Comparison of ENCODE assay signal across 21 cellular contexts in the genomic region with DNA sequence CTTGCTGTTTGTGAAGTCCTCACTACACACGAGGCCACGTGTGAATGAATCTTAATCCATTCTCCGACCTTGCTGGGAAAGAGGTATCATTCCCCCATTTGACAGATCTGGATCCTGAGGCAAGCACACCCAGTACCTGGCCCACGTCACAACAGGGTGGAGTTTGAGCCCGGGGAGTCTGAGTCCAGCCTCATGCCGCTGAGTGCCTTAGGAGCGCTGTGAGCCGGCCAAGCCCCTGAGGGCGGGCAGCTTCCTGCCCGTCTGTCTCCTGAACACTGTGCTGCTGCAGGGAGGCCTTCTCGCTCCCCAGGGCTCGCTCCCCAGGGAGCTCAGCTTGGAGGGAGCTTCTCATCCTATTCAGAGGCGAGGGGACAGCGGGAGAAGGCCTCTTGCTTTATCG. TPM values are rescaled to one million over a fixed set of nuclear protein-coding genes. Genes with fewer than 3 reads are reported as not detected.
A peak's percentile ranks its signal among the peaks of the same experiment; 100 is the strongest.
DNase-seq lines count a peak whose midpoint lies in the region; ATAC-seq and TF ChIP-seq lines count a peak whose summit lies in the region.
"Had no signal": no experiment of that assay in that cellular context is flagged by ENCODE, and none has a peak within 500 bp of the region (broad histone marks: within the 10 kb centered on the region; RNA-seq: fewer than 3 reads in every experiment).

No MANE protein-coding gene starts in this region.

- peaks cover 2% of the 10 kb centered on the region for H3K27me3 Mint-ChIP-seq in activated CD4-positive, alpha-beta T cell treated with anti-CD3 and anti-CD28 coated beads for 36 hours
- H3K27me3 Mint-ChIP-seq: activated CD4-positive, alpha-beta T cell treated with anti-CD3 and anti-CD28 coated beads, Interleukin-2, amount 10 ng/mL, durations not matched to agents 7 days and 5 days had no signal

- H3K4me3 ChIP-seq in thyroid gland (replicated peaks in 1 of 3) = no peak overlapping the region
- H3K4me3 ChIP-seq: mucosa of descending colon, stomach, uterus had no signal

- H3K27ac Mint-ChIP-seq in activated CD4-positive, alpha-beta T cell treated with anti-CD3 and anti-CD28 coated beads for 36 hours = no peak overlapping the region
- H3K27ac Mint-ChIP-seq: activated CD4-positive, alpha-beta T cell treated with anti-CD3 and anti-CD28 coated beads, Interleukin-2, amount 10 ng/mL, durations not matched to agents 7 days and 5 days had no signal

- H3K36me3 ChIP-seq in thyroid gland = peaks cover 0 to 5% of the 10 kb centered on the region in 2 donors
- H3K36me3 ChIP-seq: uterus had no signal

- H3K9me3 ChIP-seq in thyroid gland = no peaks in the 10 kb centered on the region
- H3K9me3 ChIP-seq: Caco-2, mucosa of descending colon, SK-N-SH, stomach, uterus had no signal

- no peak for ATAC-seq in left ventricle myocardium superior
- ATAC-seq in foreskin keratinocyte = peak; percentile 23
- no peak for ATAC-seq in activated CD4-positive, alpha-beta T cell treated with anti-CD3 and anti-CD28 coated beads for 36 hours
- ATAC-seq in HG03342 (IDR thresholded peaks at IDR 0.05; ENCODE audit: unreplicated experiment) = no peak
- ATAC-seq: left cardiac atrium, mucosa of descending colon, sciatic nerve had no signal

- DNase-seq in left ventricle myocardium superior = peak; percentile 43
- DNase-seq in cardiac septum (ENCODE audit: low spot score) = no peak
- DNase-seq in NCI-H526 (lab: John Stamatoyannopoulos, UW) = peak; percentile 37 to 69
- DNase-seq in foreskin keratinocyte = peak; percentile 23 to 50
- no peak for DNase-seq in SKM-1 (lab: John Stamatoyannopoulos, UW; ENCODE audit: unreplicated experiment)
- DNase-seq in activated CD4-positive, alpha-beta T cell treated with anti-CD3 and anti-CD28 coated beads for 36 hours = no peak
- DNase-seq in thyroid gland = no peak
- DNase-seq: activated CD4-positive, alpha-beta T cell treated with anti-CD3 and anti-CD28 coated beads, Interleukin-2, amount 10 ng/mL, durations not matched to agents 7 days and 5 days; Caco-2; KG1; left cardiac atrium; mucosa of descending colon; NCI-H1092; NCI-H510A; OCI-M1; SK-N-SH; stomach had no signal

- H3K4me3 Mint-ChIP-seq in activated CD4-positive, alpha-beta T cell treated with anti-CD3 and anti-CD28 coated beads for 36 hours = no peak overlapping the region
- H3K4me3 Mint-ChIP-seq: activated CD4-positive, alpha-beta T cell treated with anti-CD3 and anti-CD28 coated beads, Interleukin-2, amount 10 ng/mL, durations not matched to agents 7 days and 5 days had no signal

- TF ChIP-seq POLR2A in thyroid gland (IDR thresholded peaks at IDR 0.05) = no peak

- H3K36me3 Mint-ChIP-seq in activated CD4-positive, alpha-beta T cell treated with anti-CD3 and anti-CD28 coated beads for 36 hours (ENCODE audit: low read depth) = no peaks in the 10 kb centered on the region

- H3K9me3 Mint-ChIP-seq in activated CD4-positive, alpha-beta T cell treated with anti-CD3 and anti-CD28 coated beads for 36 hours (ENCODE audit: low read depth) = no peaks in the 10 kb centered on the region
- H3K9me3 Mint-ChIP-seq: activated CD4-positive, alpha-beta T cell treated with anti-CD3 and anti-CD28 coated beads, Interleukin-2, amount 10 ng/mL, durations not matched to agents 7 days and 5 days had no signal

- H3K27ac ChIP-seq in foreskin keratinocyte = no peak overlapping the region
- no peak overlapping the region for H3K27ac ChIP-seq in thyroid gland
- H3K27ac ChIP-seq: HL-60 had no signal

- no peaks in the 10 kb centered on the region for H3K27me3 ChIP-seq in foreskin keratinocyte
- no peaks in the 10 kb centered on the region for H3K27me3 ChIP-seq in thyroid gland
- H3K27me3 ChIP-seq: stomach, uterus had no signal

- WGBS in thyroid gland, 2 donors = 68 to 74% methylated on average over 10 to 13 of the region's 15 CpGs

- intact Hi-C loops in left ventricle myocardium superior (cut with micrococcal nuclease) = loop anchor here (10.0 kb wide), 1 partner anchor 333 kb away; no protein-coding TSS in a partner anchor
- intact Hi-C loops in cardiac septum (cut with DNase I) = loop anchor here (2.0 kb wide), 1 partner anchor 373 kb away; no protein-coding TSS in a partner anchor
- intact Hi-C loops in activated CD4-positive, alpha-beta T cell treated with anti-CD3 and anti-CD28 coated beads for 36 hours (cut with DNase I, micrococcal nuclease) = loop anchor here in 1 of 2 experiments (2.0 to 10.0 kb wide), 2 partner anchors 29 to 543 kb away; partner anchors contain the start of gene SLC45A1
- intact Hi-C loops in thyroid gland (cut with DNase I) = no loop called here

- H3K4me1 ChIP-seq in foreskin keratinocyte (peaks cover 9% of the 10 kb centered on the region), thyroid gland (peaks cover 0 to 21% of the 10 kb centered on the region in 2 donors)
- H3K4me1 ChIP-seq: Caco-2 had no signal

- CTCF ChIA-PET in activated CD4-positive, alpha-beta T cell treated with anti-CD3 and anti-CD28 coated beads for 36 hours (lab: Charles Lee) = interaction anchor here (0.5 to 1.8 kb wide), 6 partner anchors 32 to 333 kb away, joined by 3 to 12 read pairs (median 4); no protein-coding TSS in a partner anchor

- POLR2A ChIA-PET in activated CD4-positive, alpha-beta T cell treated with anti-CD3 and anti-CD28 coated beads for 36 hours (lab: Charles Lee) = no interaction called here

- H3K4me1 Mint-ChIP-seq in activated CD4-positive, alpha-beta T cell treated with anti-CD3 and anti-CD28 coated beads for 36 hours = peaks cover 3% of the 10 kb centered on the region

- TF ChIP-seq CTCF in foreskin keratinocyte (conservative IDR thresholded peaks at IDR 0.05) = no peak
- TF ChIP-seq CTCF in thyroid gland (IDR thresholded peaks at IDR 0.05) = no peak

RNA-seq across cellular contexts. Expression of gene SLC45A1, which starts 29.7 kb away (rescaled TPM):
- 2.0 TPM for total RNA-seq in left ventricle myocardium superior
- 1.8 TPM for total RNA-seq in cardiac septum
- 0.42 and 0.61 TPM in 2 replicates for total RNA-seq in foreskin keratinocyte
- 0.40 and 0.58 TPM in 2 replicates for polyA plus RNA-seq in foreskin keratinocyte
- total RNA-seq in activated CD4-positive, alpha-beta T cell treated with anti-CD3 and anti-CD28 coated beads for 36 hours = under 1 TPM; 0.48 to 0.49 TPM
- total RNA-seq in thyroid gland = 1 to 10 TPM; 1.6 to 4.8 (median 3.0) TPM

Comparison
In these comparisons a context has a peak if more than half of its experiments do, and no peak if none do; other contexts are left out.
1. DNase-seq: peak in left ventricle myocardium superior (single experiment), NCI-H526 (2 of 2) and foreskin keratinocyte (2 of 2); none in cardiac septum (single experiment), SKM-1 (single experiment), activated CD4-positive, alpha-beta T cell treated with anti-CD3 and anti-CD28 coated beads for 36 hours (single experiment) and thyroid gland (0 of 2).